18 cellular contexts compared by ENCODE assay signal in the genomic region with DNA sequence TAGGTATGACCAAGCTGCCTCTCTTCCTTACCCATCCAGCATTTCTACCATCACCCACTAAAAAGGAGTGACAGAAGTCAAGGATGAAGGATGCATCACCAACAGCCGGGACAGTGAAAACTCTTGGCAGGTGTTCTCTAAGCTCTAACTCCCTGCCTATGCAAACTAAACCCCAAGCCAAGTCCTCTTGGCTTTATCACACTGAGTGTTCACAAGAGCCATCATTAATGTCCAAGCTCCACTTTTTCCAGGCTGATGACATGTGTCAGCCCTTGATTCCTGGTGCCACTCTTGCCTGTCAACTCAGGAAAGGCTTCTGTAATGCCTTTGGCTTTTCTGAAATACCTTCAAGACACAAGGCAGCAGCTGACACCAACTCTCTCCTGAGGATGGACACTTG.
"Had no signal": no experiment of that assay in that cellular context is flagged by ENCODE, and none has a peak within 500 bp of the region (broad histone marks: within the 10 kb centered on the region; RNA-seq: fewer than 3 reads in every experiment).

No MANE protein-coding gene starts in this region.

- H3K4me3 ChIP-seq: hepatocyte, ovary, tibial artery had no signal

- H3K27ac ChIP-seq: hepatocyte, ovary, tibial artery, VCaP had no signal

- H3K36me3 ChIP-seq: ovary, tibial artery had no signal

- ATAC-seq: activated CD8-positive, alpha-beta memory T cell treated with anti-CD3 and anti-CD28 coated beads, Interleukin-2, amount 10 ng/mL, durations not matched to agents 7 days and 5 days; activated naive CD8-positive, alpha-beta T cell treated with anti-CD3 and anti-CD28 coated beads, Interleukin-2, amount 50 U/mL, for 24 hours; esophagus mucosa; stimulated activated naive B cell treated with anti-CD40 and anti-IgM and Interleukin-4, amounts not matched to agents 10 μg/mL and 1 μg/mL and 100 μg/mL, for 72 hours had no signal

- FAIRE-seq: astrocyte, colon, urothelium cell line had no signal

- H3K9me3 ChIP-seq: ovary, tibial artery had no signal

- H3K4me1 ChIP-seq: tibial artery had no signal

- DNase-seq: activated CD4-positive, alpha-beta T cell treated with anti-CD3 and anti-CD28 coated beads for 1 hour; activated CD4-positive, alpha-beta T cell treated with anti-CD3 and anti-CD28 coated beads, Interleukin-2, amount 50 U/mL, for 48 hours; activated CD8-positive, alpha-beta memory T cell treated with anti-CD3 and anti-CD28 coated beads, Interleukin-2, amount 10 ng/mL, durations not matched to agents 7 days and 5 days; activated naive CD4-positive, alpha-beta T cell treated with anti-CD3 and anti-CD28 coated beads for 36 hours; activated naive CD8-positive, alpha-beta T cell treated with anti-CD3 and anti-CD28 coated beads, Interleukin-2, amount 50 U/mL, for 24 hours; activated T-cell treated with anti-CD3 and anti-CD28 coated beads, Interleukin-2, amount 50 U/mL, for 1 hour; midbrain; ovary; stimulated activated CD4-positive, alpha-beta T cell treated with anti-CD3 and anti-CD28 coated beads, Interleukin-15, amount 100 ng/mL, for 24 hours; stimulated activated CD4-positive, alpha-beta T cell treated with anti-CD3 and anti-CD28 coated beads, Interleukin-4, amount 100 ng/mL, for 1 hour; stimulated activated naive B cell treated with anti-CD40 and anti-IgM and Interleukin-4, amounts not matched to agents 10 μg/mL and 1 μg/mL and 100 μg/mL, for 72 hours; tibial artery had no signal

- H3K27me3 ChIP-seq: hepatocyte, ovary, tibial artery had no signal
